ENCODE assay signal across 8 cellular contexts in the genomic region with DNA sequence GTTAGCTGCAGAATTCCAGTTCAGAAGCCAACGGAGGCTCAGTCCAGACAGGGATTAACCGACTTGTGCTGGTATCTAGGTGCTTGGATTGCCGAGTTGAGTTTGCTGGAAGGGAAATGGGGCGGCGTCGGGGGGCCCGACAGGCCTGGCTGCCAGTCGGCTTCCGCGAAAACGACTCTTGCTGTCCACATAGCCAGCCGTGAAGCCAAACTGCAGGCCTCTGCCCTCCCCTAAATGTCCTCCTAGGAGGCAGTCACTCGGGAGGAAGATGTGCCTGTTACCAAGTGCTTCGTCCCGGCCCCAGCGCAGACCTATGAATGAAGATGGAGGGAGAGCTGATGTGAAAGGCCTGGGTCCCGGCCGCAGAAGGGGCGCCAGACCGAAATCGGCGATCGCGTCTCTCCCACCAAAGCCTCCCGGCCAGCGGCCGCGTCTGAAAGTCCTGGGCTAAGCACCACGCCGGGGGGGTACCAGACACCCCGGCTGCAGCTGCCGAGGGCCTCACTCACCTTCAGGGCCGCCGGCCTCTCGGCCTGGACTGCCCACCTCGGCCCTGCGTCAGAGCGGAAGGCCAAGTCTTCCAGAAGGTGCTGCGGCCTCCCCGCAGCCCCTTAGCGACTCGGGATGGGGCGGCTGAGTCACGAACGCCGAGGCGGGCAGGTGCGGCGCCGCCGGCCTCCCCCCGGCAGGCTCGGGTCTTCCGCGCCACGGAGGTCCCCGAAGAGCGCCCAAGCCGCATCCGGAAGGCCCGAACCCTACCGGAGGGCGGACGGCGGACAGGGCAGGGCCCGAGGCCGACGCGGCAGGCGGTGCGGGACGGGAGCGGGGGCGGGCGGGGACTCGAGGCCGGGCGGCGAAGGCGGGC. TPM values are rescaled to one million over a fixed set of nuclear protein-coding genes. Genes with fewer than 3 reads are reported as not detected.
DNase-seq lines count a peak whose midpoint lies in the region; ATAC-seq and TF ChIP-seq lines count a peak whose summit lies in the region.

No MANE protein-coding gene starts in this region.

- H3K79me1 ChIP-seq in mesendoderm (ENCODE audit: low read length), result peaks cover 12% of the 10 kb centered on the region

- no peak overlapping the region for H4K8ac ChIP-seq in mesendoderm (ENCODE audit: low read depth, low read length)

- H3K4ac ChIP-seq in mesendoderm (ENCODE audit: low read depth, low read length), result peak overlapping the region; percentile 41

- H4K5ac ChIP-seq in mesendoderm (ENCODE audit: low read length), result no peak overlapping the region

- H3K9me3 Mint-ChIP-seq in WTC11, result no peaks in the 10 kb centered on the region

- peaks cover 23% of the 10 kb centered on the region for H3K4me1 Mint-ChIP-seq in WTC11

- ATAC-seq in HG03196 (IDR thresholded peaks at IDR 0.05; ENCODE audit: unreplicated experiment) (peak; percentile 6), WTC11 (no peak), GM21576 (IDR thresholded peaks at IDR 0.05; ENCODE audit: unreplicated experiment) (no peak)

- H3K23ac ChIP-seq in mesendoderm (ENCODE audit: low read length), result no peak overlapping the region

- peak overlapping the region; percentile 93 for H3K18ac ChIP-seq in mesendoderm (ENCODE audit: low read length)

- peak overlapping the region; percentile 85 for H3K27ac ChIP-seq in mesendoderm (ENCODE audit: low read depth, low read length)
- H3K27ac ChIP-seq in subcutaneous abdominal adipose tissue (ENCODE audit: low read depth, low read length), result peak overlapping the region; percentile 84

- POLR2A ChIA-PET in WTC11 (lab: Charles Lee), result interaction anchor here (0.6 to 2.6 kb wide), 6 partner anchors 9 to 103 kb away, joined by 3 to 12 read pairs (median 4); partner anchors contain the start of genes C2CD2L, HMBS and VPS11

- H3K27ac Mint-ChIP-seq in WTC11, result peak overlapping the region; percentile 79; the same call in 1 of the 2 replicates

- H3K4me1 ChIP-seq in mesendoderm (ENCODE audit: control insufficient read depth, low read depth, low read length) (peaks cover 4% of the 10 kb centered on the region), subcutaneous abdominal adipose tissue (ENCODE audit: control insufficient read depth in 5 of 5, insufficient read depth in 5 of 5, low read length in 5 of 5) (peaks cover 0 to 29% (median 20%) of the 10 kb centered on the region in 5 donors)

- peaks cover 29% of the 10 kb centered on the region for H3K79me2 ChIP-seq in mesendoderm (ENCODE audit: control insufficient read depth, insufficient read depth, low read length)

- no peak for TF ChIP-seq CTCF in WTC11 (IDR thresholded peaks at IDR 0.05)

- H3K56ac ChIP-seq in mesendoderm (ENCODE audit: low read length), result peak overlapping the region; percentile 100

- H3K27me3 Mint-ChIP-seq in WTC11 (ENCODE audit: low read depth), result no peaks in the 10 kb centered on the region

- H3K36me3 Mint-ChIP-seq in WTC11, result peaks cover 51% of the 10 kb centered on the region

- DNase-seq in NCI-H82 (lab: John Stamatoyannopoulos, UW), result peak; percentile 59
- no peak for DNase-seq in NCI-H82 treated with DMSO at 0.1 percent for 48 hours (lab: John Stamatoyannopoulos, UW; ENCODE audit: unreplicated experiment)
- peak; percentile 28 for DNase-seq in WTC11 (ENCODE audit: low spot score)
- DNase-seq in dermis blood vessel endothelial cell, result peak; percentile 64
- DNase-seq in mesendoderm, result no peak

- peak overlapping the region; percentile 32 for H2BK120ac ChIP-seq in mesendoderm (ENCODE audit: low read depth, low read length)

- no peak overlapping the region for H2BK5ac ChIP-seq in mesendoderm (ENCODE audit: low read length)

- peak overlapping the region; percentile 99 for H3K4me2 ChIP-seq in mesendoderm (ENCODE audit: low read length)

- no peak overlapping the region for H2BK15ac ChIP-seq in mesendoderm (replicated peaks; ENCODE audit: low read depth)

- CTCF ChIA-PET in WTC11 (lab: Charles Lee), result interaction anchor here (0.7 to 2.1 kb wide), 4 partner anchors 29 to 247 kb away, joined by 3 to 5 read pairs (median 4); partner anchors contain the start of gene C1QTNF5

- H3K36me3 ChIP-seq in mesendoderm (ENCODE audit: control insufficient read depth, insufficient read depth, low read length) (peaks cover 10% of the 10 kb centered on the region), subcutaneous abdominal adipose tissue (ENCODE audit: control insufficient read depth in 5 of 5, insufficient read depth in 5 of 5, low read length in 5 of 5) (peaks cover 6 to 42% (median 29%) of the 10 kb centered on the region in 5 donors)

- H3K9ac ChIP-seq in mesendoderm (ENCODE audit: low read length), result peak overlapping the region; percentile 100
- peak overlapping the region; percentile 70 to 81 (median 78) for H3K9ac ChIP-seq in subcutaneous abdominal adipose tissue (ENCODE audit: low read length in 5 of 5)

- H3K27me3 ChIP-seq in mesendoderm (ENCODE audit: insufficient read depth, low read length, poor library complexity) (no peaks in the 10 kb centered on the region), subcutaneous abdominal adipose tissue (ENCODE audit: control insufficient read depth in 5 of 5, insufficient read depth in 4 of 5, low read length in 5 of 5) (no peaks in the 10 kb centered on the region)

- no peak overlapping the region for H2AK5ac ChIP-seq in mesendoderm (ENCODE audit: low read length)

- H3K4me3 Mint-ChIP-seq in WTC11, result peak overlapping the region; percentile 94

- no CpG with 5 or more reads among the region's 80 CpGs for WGBS in mesendoderm (ENCODE audit: extremely low coverage, insufficient coverage, low lambda C conversion rate)

- no peaks in the 10 kb centered on the region for H3K9me3 ChIP-seq in subcutaneous abdominal adipose tissue (ENCODE audit: control insufficient read depth in 5 of 5, low read length in 5 of 5)

- H3K4me3 ChIP-seq in mesendoderm (ENCODE audit: low read length) (peak overlapping the region; percentile 99), subcutaneous abdominal adipose tissue (ENCODE audit: low read depth in 1 of 5, low read length in 5 of 5) (peak overlapping the region; percentile 63 to 82 (median 69))

TF ChIP-seq in WTC11, 78 proteins besides CTCF, POLR2A, EP300 and RAD21 (continues in another document):
- TF ChIP-seq, protein P1, sequence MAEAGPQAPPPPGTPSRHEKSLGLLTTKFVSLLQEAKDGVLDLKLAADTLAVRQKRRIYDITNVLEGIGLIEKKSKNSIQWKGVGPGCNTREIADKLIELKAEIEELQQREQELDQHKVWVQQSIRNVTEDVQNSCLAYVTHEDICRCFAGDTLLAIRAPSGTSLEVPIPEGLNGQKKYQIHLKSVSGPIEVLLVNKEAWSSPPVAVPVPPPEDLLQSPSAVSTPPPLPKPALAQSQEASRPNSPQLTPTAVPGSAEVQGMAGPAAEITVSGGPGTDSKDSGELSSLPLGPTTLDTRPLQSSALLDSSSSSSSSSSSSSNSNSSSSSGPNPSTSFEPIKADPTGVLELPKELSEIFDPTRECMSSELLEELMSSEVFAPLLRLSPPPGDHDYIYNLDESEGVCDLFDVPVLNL (CRISPR knock-in tag; IDR thresholded peaks at IDR 0.05; ENCODE audit: borderline replicate concordance, low read depth), result peak; percentile 69; the same call in 1 of the 2 replicates
- TF ChIP-seq ZBTB43 (CRISPR knock-in tag; IDR thresholded peaks at IDR 0.05), result 0 out of 2 replicates have a peak, but pooled peaks have one; percentile 61
- peak; percentile 20; the same call in 1 of the 2 replicates for TF ChIP-seq RELA (CRISPR knock-in tag; IDR thresholded peaks at IDR 0.05; ENCODE audit: borderline replicate concordance)
- TF ChIP-seq OVOL2 (CRISPR knock-in tag; IDR thresholded peaks at IDR 0.05; ENCODE audit: borderline replicate concordance), result no peak
- TF ChIP-seq ETV6 (CRISPR knock-in tag; IDR thresholded peaks at IDR 0.05), result 0 out of 2 replicates have a peak, but pooled peaks have one; percentile 19
- TF ChIP-seq TP53 (CRISPR knock-in tag; IDR thresholded peaks at IDR 0.05), result 0 out of 2 replicates have a peak, but pooled peaks have one; percentile 41
- TF ChIP-seq, protein P2, sequence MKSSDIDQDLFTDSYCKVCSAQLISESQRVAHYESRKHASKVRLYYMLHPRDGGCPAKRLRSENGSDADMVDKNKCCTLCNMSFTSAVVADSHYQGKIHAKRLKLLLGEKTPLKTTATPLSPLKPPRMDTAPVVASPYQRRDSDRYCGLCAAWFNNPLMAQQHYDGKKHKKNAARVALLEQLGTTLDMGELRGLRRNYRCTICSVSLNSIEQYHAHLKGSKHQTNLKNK (CRISPR knock-in tag; IDR thresholded peaks at IDR 0.05), result no peak
- TF ChIP-seq MYBL2 (CRISPR knock-in tag; IDR thresholded peaks at IDR 0.05), result 0 out of 2 replicates have a peak, but pooled peaks have one; percentile 32

RNA-seq across cellular contexts. Expression of gene DPAGT1, which starts 7.5 kb away (rescaled TPM):
- 59.6 to 64.6 TPM (median 63.5 TPM) in 3 replicates for total RNA-seq in WTC11 (2021)
- 21.3 and 50.6 TPM in 2 replicates for total RNA-seq in dermis blood vessel endothelial cell
- 41.4 TPM for polyA plus RNA-seq in mesendoderm (2013, experiment 1 of 2)
- 40.9 TPM for polyA plus RNA-seq in mesendoderm (2013, experiment 2 of 2)

RNA-seq across cellular contexts. Expression of gene HMBS, which starts 9.5 kb away (rescaled TPM):
- 55.4 to 64.4 TPM (median 62.3 TPM) in 3 replicates for total RNA-seq in WTC11 (2021)
- 3.4 and 11.2 TPM in 2 replicates for total RNA-seq in dermis blood vessel endothelial cell
- 40.0 TPM for polyA plus RNA-seq in mesendoderm (2013, experiment 1 of 2)
- 37.8 TPM for polyA plus RNA-seq in mesendoderm (2013, experiment 2 of 2)

RNA-seq across cellular contexts. Expression of gene C2CD2L, which starts 13.0 kb away (rescaled TPM):
- total RNA-seq in WTC11 (2021), result 3.4 to 6.4 TPM (median 4.4 TPM) in 3 replicates
- 2.2 and 5.6 TPM in 2 replicates for total RNA-seq in dermis blood vessel endothelial cell
- 2.1 TPM for polyA plus RNA-seq in mesendoderm (2013, experiment 1 of 2)
- 2.0 TPM for polyA plus RNA-seq in mesendoderm (2013, experiment 2 of 2)

RNA-seq across cellular contexts. Expression of gene VPS11, which starts 26.6 kb away (rescaled TPM):
- total RNA-seq in WTC11 (2021) (17.2 to 20.2 TPM (median 18.4 TPM) in 3 replicates), dermis blood vessel endothelial cell (24.6 and 25.7 TPM in 2 replicates)
- 14.4 TPM for polyA plus RNA-seq in mesendoderm (2013, experiment 1 of 2)
- 13.2 TPM for polyA plus RNA-seq in mesendoderm (2013, experiment 2 of 2)

RNA-seq across cellular contexts. Expression of gene HINFP, which starts 27.2 kb away (rescaled TPM):
- total RNA-seq in WTC11 (2021) (34.0 to 37.1 TPM (median 35.4 TPM) in 3 replicates), dermis blood vessel endothelial cell (14.8 and 19.2 TPM in 2 replicates)
- 17.5 TPM for polyA plus RNA-seq in mesendoderm (2013, experiment 1 of 2)
- polyA plus RNA-seq in mesendoderm (2013, experiment 2 of 2), result 18.8 TPM

Comparison
In these comparisons a context has a peak if more than half of its experiments do, and no peak if none do; other contexts are left out.
1. DNase-seq: peak in NCI-H82 (single experiment), WTC11 (single experiment) and dermis blood vessel endothelial cell (single experiment); none in NCI-H82 treated with DMSO at 0.1 percent for 48 hours (single experiment) and mesendoderm (single experiment).